ENCODE assay signal across 9 cellular contexts in the genomic region with DNA sequence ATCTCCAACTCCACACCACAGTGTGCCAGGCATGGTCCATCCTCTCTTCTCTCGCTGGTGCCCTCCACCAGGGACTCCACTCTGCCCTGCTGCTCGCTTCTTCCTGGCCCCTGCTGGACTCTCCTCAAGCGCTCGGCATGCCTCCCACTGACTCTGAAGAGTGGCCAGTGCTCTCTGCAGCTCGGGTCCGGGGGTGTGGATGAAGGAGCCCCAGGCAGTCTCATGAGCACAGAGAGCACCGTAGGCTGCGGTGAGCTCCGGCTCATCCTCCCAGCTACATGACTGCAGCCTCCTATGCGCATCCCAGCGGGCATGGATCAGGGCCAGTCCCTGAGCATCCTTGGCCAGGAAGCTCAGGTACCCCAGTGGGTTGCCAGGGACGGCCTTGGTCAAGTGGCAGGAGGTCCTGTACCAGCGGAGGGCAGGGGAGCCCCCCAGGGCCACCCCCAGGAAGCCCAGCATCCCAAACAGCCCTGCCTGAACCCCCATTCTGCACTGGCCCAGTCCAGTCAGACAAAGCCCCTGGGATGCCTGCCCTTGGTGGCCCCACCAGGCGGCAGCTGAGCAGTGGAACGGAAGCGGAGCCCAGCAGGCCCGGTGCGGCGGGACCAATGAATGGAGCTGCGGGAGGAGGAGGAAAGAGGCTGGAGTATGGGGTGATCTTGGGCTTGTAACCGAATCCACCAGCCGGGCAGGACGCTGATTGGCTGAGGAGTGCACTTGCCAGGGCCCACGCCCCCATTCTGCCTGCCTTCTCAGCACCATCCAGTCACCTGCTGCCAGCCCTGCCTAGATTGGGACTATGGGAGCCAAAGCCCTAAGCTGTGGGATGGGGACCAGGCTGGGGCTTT. TPM values are rescaled to one million over a fixed set of nuclear protein-coding genes. Genes with fewer than 3 reads are reported as not detected.
DNase-seq lines count a peak whose midpoint lies in the region; ATAC-seq and TF ChIP-seq lines count a peak whose summit lies in the region.
"Had no signal": no experiment of that assay in that cellular context is flagged by ENCODE, and none has a peak within 500 bp of the region (broad histone marks: within the 10 kb centered on the region; RNA-seq: fewer than 3 reads in every experiment).

A gene with protein sequence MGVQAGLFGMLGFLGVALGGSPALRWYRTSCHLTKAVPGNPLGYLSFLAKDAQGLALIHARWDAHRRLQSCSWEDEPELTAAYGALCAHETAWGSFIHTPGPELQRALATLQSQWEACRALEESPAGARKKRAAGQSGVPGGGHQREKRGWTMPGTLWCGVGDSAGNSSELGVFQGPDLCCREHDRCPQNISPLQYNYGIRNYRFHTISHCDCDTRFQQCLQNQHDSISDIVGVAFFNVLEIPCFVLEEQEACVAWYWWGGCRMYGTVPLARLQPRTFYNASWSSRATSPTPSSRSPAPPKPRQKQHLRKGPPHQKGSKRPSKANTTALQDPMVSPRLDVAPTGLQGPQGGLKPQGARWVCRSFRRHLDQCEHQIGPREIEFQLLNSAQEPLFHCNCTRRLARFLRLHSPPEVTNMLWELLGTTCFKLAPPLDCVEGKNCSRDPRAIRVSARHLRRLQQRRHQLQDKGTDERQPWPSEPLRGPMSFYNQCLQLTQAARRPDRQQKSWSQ (minus strand): TSS at position 643 of the 851 bp plus-strand sequence. CDS start 154 bp downstream, at position 489.

- no peak for TF ChIP-seq CTCF in MCF 10A (IDR thresholded peaks at IDR 0.05; ENCODE audit: unreplicated experiment)
- no peak for TF ChIP-seq CTCF in mammary epithelial cell (conservative IDR thresholded peaks at IDR 0.05 in 1 of 2, IDR thresholded peaks at IDR 0.05 in 1 of 2; ENCODE audit: extremely low read depth in 1 of 2, insufficient read depth in 1 of 2, low read depth in 1 of 2, low read length in 2 of 2)
- TF ChIP-seq CTCF in hepatocyte (IDR thresholded peaks at IDR 0.05; ENCODE audit: poor library complexity): no peak
- TF ChIP-seq CTCF in thyroid gland (IDR thresholded peaks at IDR 0.05): peak in 2 of 6 experiments; percentile 23 to 44

- H3K4me2 ChIP-seq in mammary epithelial cell (ENCODE audit: insufficient read depth, low read depth, low read length) (no peak within 1 kb of the TSS), hepatocyte (no peak within 1 kb of the TSS)

- no peaks in the 10 kb centered on the region for H3K79me2 ChIP-seq in mammary epithelial cell (ENCODE audit: insufficient read depth, low read length)
- H3K79me2 ChIP-seq in hepatocyte: no peaks in the 10 kb centered on the region

- H3K4me3 Mint-ChIP-seq in MCF 10A (ENCODE audit: unreplicated experiment): no peak within 1 kb of the TSS
- H3K4me3 Mint-ChIP-seq: T-cell had no signal

- CTCF ChIA-PET in MCF 10A (lab: Yijun Ruan, JAX) (interaction anchor here (0.7 kb wide), 1 partner anchor 91 kb away, joined by 3 read pairs; no protein-coding TSS in a partner anchor), mammary epithelial cell (lab: Charles Lee; ENCODE audit: low non-redundant PET) (no interaction called here)

- peak; percentile 24 for DNase-seq in MCF 10A (ENCODE audit: unreplicated experiment)
- no peak for DNase-seq in mammary epithelial cell
- DNase-seq in SJCRH30: peak; percentile 84 to 88
- DNase-seq in hepatocyte (ENCODE audit: low spot score): peak; percentile 34
- DNase-seq in thyroid gland: peak; percentile 84 to 90
- DNase-seq in MG63: no peak
- no peak for DNase-seq in stimulated activated CD4-positive, alpha-beta T cell treated with anti-CD3 and anti-CD28 coated beads, Interleukin-12 subunit alpha, Interleukin-12 subunit beta, amount 100 ng/mL, for 4 hours
- DNase-seq: T-cell had no signal

- no peaks in the 10 kb centered on the region for H4K20me1 ChIP-seq in mammary epithelial cell (ENCODE audit: insufficient read depth, low read length)
- no peaks in the 10 kb centered on the region for H4K20me1 ChIP-seq in hepatocyte (ENCODE audit: insufficient read depth, poor library complexity, severe bottlenecking)

- no peaks in the 10 kb centered on the region for H3K4me1 Mint-ChIP-seq in MCF 10A (ENCODE audit: insufficient read depth, unreplicated experiment)
- H3K4me1 Mint-ChIP-seq: T-cell had no signal

- H3K36me3 ChIP-seq in mammary epithelial cell (ENCODE audit: insufficient read depth, low read length) (no peaks in the 10 kb centered on the region), SJCRH30 (no peaks in the 10 kb centered on the region), hepatocyte (replicated peaks; ENCODE audit: insufficient read depth, low read depth) (no peaks in the 10 kb centered on the region), thyroid gland (no peaks in the 10 kb centered on the region), MG63 (no peaks in the 10 kb centered on the region)

- no peaks in the 10 kb centered on the region for H3K27me3 ChIP-seq in mammary epithelial cell (ENCODE audit: insufficient read depth, low read length)
- no peaks in the 10 kb centered on the region for H3K27me3 ChIP-seq in SJCRH30
- H3K27me3 ChIP-seq in hepatocyte: peaks cover 14% of the 10 kb centered on the region
- H3K27me3 ChIP-seq in thyroid gland: no peaks in the 10 kb centered on the region
- no peaks in the 10 kb centered on the region for H3K27me3 ChIP-seq in MG63

- no peak within 1 kb of the TSS for H3K9ac ChIP-seq in mammary epithelial cell (ENCODE audit: insufficient read depth, low read length)

- 63% methylated on average over 13 of the region's 24 CpGs for WGBS in mammary epithelial cell (ENCODE audit: low coverage, missing lambda C conversion rate)
- 24% methylated on average over 24 of the region's 24 CpGs for WGBS in hepatocyte (ENCODE audit: low lambda C conversion rate, missing lambda C conversion rate)
- 25 to 40% methylated on average over 15 to 16 of the region's 24 CpGs for WGBS in thyroid gland, 2 donors

- no peaks in the 10 kb centered on the region for H3K27me3 Mint-ChIP-seq in MCF 10A (ENCODE audit: insufficient read depth, unreplicated experiment)

- TF ChIP-seq POLR2A in thyroid gland (IDR thresholded peaks at IDR 0.05): peak in 1 of 2 donors; percentile 39

- H3K27ac ChIP-seq in mammary epithelial cell (ENCODE audit: insufficient read depth, low read depth, low read length) (no peak within 1 kb of the TSS), SJCRH30 (no peak within 1 kb of the TSS), hepatocyte (no peak within 1 kb of the TSS), thyroid gland (peak within 1 kb of the TSS in 2 of 3 donors; percentile 23 to 39)

- H3K36me3 Mint-ChIP-seq in MCF 10A (ENCODE audit: insufficient read depth, unreplicated experiment): no peaks in the 10 kb centered on the region
- H3K36me3 Mint-ChIP-seq: T-cell had no signal

- dilution Hi-C loops in mammary epithelial cell (cut with HindIII; ENCODE audit: low sequenced_read_pairs): no loop called here

- no peaks in the 10 kb centered on the region for H3K9me2 ChIP-seq in hepatocyte (replicated peaks; ENCODE audit: insufficient read depth)

- H3K4me3 ChIP-seq in mammary epithelial cell (replicated peaks in 1 of 3; ENCODE audit: insufficient read depth in 1 of 3, low read depth in 2 of 3, low read length in 3 of 3): no peak within 1 kb of the TSS
- H3K4me3 ChIP-seq in SJCRH30: no peak within 1 kb of the TSS
- no peak within 1 kb of the TSS for H3K4me3 ChIP-seq in hepatocyte
- H3K4me3 ChIP-seq in thyroid gland (replicated peaks in 1 of 3): no peak within 1 kb of the TSS
- no peak within 1 kb of the TSS for H3K4me3 ChIP-seq in MG63

- BruUV-seq in MCF 10A (replicated peaks; lab: Mats Ljungman, UMichigan): no TSS peak
- BruUV-seq in mammary epithelial cell (replicated peaks; lab: Mats Ljungman, UMichigan): no TSS peak

- intact Hi-C loops in MCF 10A (cut with micrococcal nuclease) (no loop called here), mammary epithelial cell (cut with micrococcal nuclease) (no loop called here), thyroid gland (cut with DNase I) (loop anchor here (5.0 kb wide), 1 partner anchor 33 kb away; the partner anchor contains the start of gene SELENOM)

- POLR2A ChIA-PET in MCF 10A (lab: Yijun Ruan, JAX): no interaction called here

- H3K4me1 ChIP-seq in mammary epithelial cell (ENCODE audit: insufficient read depth, low read length) (peaks cover 7% of the 10 kb centered on the region), SJCRH30 (no peaks in the 10 kb centered on the region), hepatocyte (ENCODE audit: insufficient read depth) (no peaks in the 10 kb centered on the region), thyroid gland (peaks cover 10 to 30% of the 10 kb centered on the region in 2 donors)

- H3K27ac Mint-ChIP-seq in MCF 10A (ENCODE audit: low read depth, unreplicated experiment): no peak within 1 kb of the TSS
- H3K27ac Mint-ChIP-seq: T-cell had no signal

- no peaks in the 10 kb centered on the region for H3K9me3 ChIP-seq in mammary epithelial cell (replicated peaks; ENCODE audit: insufficient read depth, low read length)
- H3K9me3 ChIP-seq in SJCRH30 (replicated peaks): no peaks in the 10 kb centered on the region
- H3K9me3 ChIP-seq in hepatocyte (ENCODE audit: low read depth): no peaks in the 10 kb centered on the region
- no peaks in the 10 kb centered on the region for H3K9me3 ChIP-seq in thyroid gland
- H3K9me3 ChIP-seq in MG63: no peaks in the 10 kb centered on the region

- no peaks in the 10 kb centered on the region for H3K9me3 Mint-ChIP-seq in MCF 10A (ENCODE audit: unreplicated experiment)

- H2AFZ ChIP-seq in mammary epithelial cell (ENCODE audit: low read depth, low read length) (no peak within 1 kb of the TSS), hepatocyte (no peak within 1 kb of the TSS)

- in situ Hi-C loops in mammary epithelial cell (cut with MboI; ENCODE audit: low sequenced_read_pairs in 2 of 2): no loop called here

- ATAC-seq in HG02870 (IDR thresholded peaks at IDR 0.05; ENCODE audit: unreplicated experiment): no peak
- ATAC-seq: T-cell had no signal

RNA-seq across cellular contexts. Expression of the gene that starts here (rescaled TPM):
- total RNA-seq in MCF 10A (2022) (not detected in 2 replicates), mammary epithelial cell (not detected), hepatocyte (0.04 and 0.10 TPM in 2 replicates), thyroid gland (1 to 10 TPM in 1 of 4 donors, under 1 TPM in 2, not detected in 1; 0.22 to 1.9 (median 0.83) TPM)
- polyA plus RNA-seq in mammary epithelial cell (not detected), hepatocyte (0.33 and 0.52 TPM in 2 replicates)
- polyA minus RNA-seq in mammary epithelial cell: not detected
- total RNA-seq in SJCRH30 (2014; rRNA removed; shearing (Covaris generic)): 0.61 and 0.87 TPM in 2 replicates
- not detected in 2 replicates for total RNA-seq in MG63 (2014; rRNA removed; shearing (Covaris generic); ENCODE audit: low replicate concordance)
- total RNA-seq: T-cell had no signal

Comparison
In these comparisons a context has a peak if more than half of its experiments do, and no peak if none do; other contexts are left out.
1. Peak in DNase-seq in MCF 10A; RNA of the gene not detected or under 1 TPM.
2. Peak in DNase-seq in SJCRH30; RNA of the gene not detected or under 1 TPM.
3. Peak in DNase-seq in hepatocyte; RNA of the gene not detected or under 1 TPM.
4. DNase-seq: peak in thyroid gland (2 of 2); none in mammary epithelial cell (single experiment), MG63 (single experiment) and stimulated activated CD4-positive, alpha-beta T cell treated with anti-CD3 and anti-CD28 coated beads, Interleukin-12 subunit alpha, Interleukin-12 subunit beta, amount 100 ng/mL, for 4 hours (single experiment).
5. H3K27ac ChIP-seq: peak in thyroid gland (2 of 3); none in mammary epithelial cell (single experiment), SJCRH30 (single experiment) and hepatocyte (single experiment).